Comparison of ENCODE assay signal across 8 cellular contexts in the genomic region with DNA sequence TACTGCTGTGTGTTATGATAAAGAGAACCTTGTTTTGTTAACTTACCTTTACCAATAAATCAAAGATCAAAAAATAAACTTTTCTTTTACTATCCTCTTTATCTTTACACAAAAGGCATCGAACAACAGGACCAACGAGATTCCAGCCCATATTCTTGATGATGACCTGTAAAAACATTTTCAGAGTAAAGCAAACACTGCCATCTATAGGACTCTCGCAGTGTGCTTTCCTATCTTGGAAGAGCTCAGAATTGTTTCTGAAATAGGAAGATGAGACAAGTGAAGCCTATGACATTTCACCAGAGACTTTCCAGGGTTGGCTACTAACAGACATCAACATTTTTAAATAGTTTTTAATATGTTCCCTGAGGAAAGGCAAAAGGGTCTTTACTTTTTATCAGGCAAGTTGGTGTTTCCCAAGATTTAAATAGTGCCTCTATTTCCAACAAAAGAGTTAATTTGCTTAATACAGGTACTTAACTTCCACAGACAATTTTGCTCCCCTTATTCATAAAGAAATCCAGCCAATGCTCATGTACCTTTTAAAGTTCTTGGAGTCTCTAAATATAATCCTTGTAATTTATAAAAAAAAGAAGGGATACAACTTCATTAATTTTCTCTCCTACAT. TPM values are rescaled to one million over a fixed set of nuclear protein-coding genes. Genes with fewer than 3 reads are reported as not detected.
DNase-seq lines count a peak whose midpoint lies in the region; ATAC-seq, FAIRE-seq and TF ChIP-seq lines count a peak whose summit lies in the region.

No MANE protein-coding gene starts in this region.

- H3K79me2 ChIP-seq in DOHH2 (ENCODE audit: control insufficient read depth, low read length) (no peaks in the 10 kb centered on the region), PC-9 (ENCODE audit: low read depth) (no peaks in the 10 kb centered on the region), endothelial cell of umbilical vein (ENCODE audit: control insufficient read depth, insufficient read depth, low read length) (no peaks in the 10 kb centered on the region)

- H4K20me1 ChIP-seq in DOHH2 (ENCODE audit: control insufficient read depth, insufficient read depth, low read depth, low read length) = no peaks in the 10 kb centered on the region
- H4K20me1 ChIP-seq in PC-9 (ENCODE audit: insufficient read depth) = no peaks in the 10 kb centered on the region
- no peaks in the 10 kb centered on the region for H4K20me1 ChIP-seq in endothelial cell of umbilical vein (replicated peaks; ENCODE audit: control insufficient read depth, extremely low read depth, insufficient read depth, low read length)

- intact Hi-C loops in PC-9 (cut with micrococcal nuclease; ENCODE audit: unreplicated experiment) = loop anchor here (1.0 to 5.0 kb wide), 4 partner anchors 295 to 1009 kb away; a partner anchor contains a TSS
- intact Hi-C loops in endothelial cell of umbilical vein (cut with micrococcal nuclease) = loop anchor here (1.0 to 10.0 kb wide), 6 partner anchors 207 to 1009 kb away; a partner anchor contains a TSS

- CTCF ChIA-PET in PC-9 (lab: Charles Lee) (interaction anchor here (0.5 to 1.5 kb wide), 5 partner anchors 45 to 527 kb away, joined by 3 to 20 read pairs (median 4); no protein-coding TSS in a partner anchor), endothelial cell of umbilical vein (lab: Charles Lee) (interaction anchor here (0.5 to 8.8 kb wide), 83 partner anchors 9 to 1126 kb away, joined by 3 to 232 read pairs (median 4); a partner anchor contains a TSS)
- CTCF ChIA-PET in CD8-positive, alpha-beta memory T cell (lab: Charles Lee) = interaction anchor here (1.3 to 1.8 kb wide), 2 partner anchors 291 to 294 kb away, joined by 3 to 8 read pairs; no protein-coding TSS in a partner anchor

- TF ChIP-seq POLR2A in endothelial cell of umbilical vein (IDR thresholded peaks at IDR 0.05; ENCODE audit: low read depth, low read length) = no peak

- H3F3A ChIP-seq in DOHH2 (ENCODE audit: control insufficient read depth, insufficient read depth) (peaks cover 6% of the 10 kb centered on the region), PC-9 (ENCODE audit: insufficient read depth, low read depth) (0 out of 2 replicates have a peak, but pooled peaks cover 5% of the 10 kb centered on the region)

- no peak overlapping the region for H3K4me3 Mint-ChIP-seq in naive thymus-derived CD8-positive, alpha-beta T cell
- no peak overlapping the region for H3K4me3 Mint-ChIP-seq in CD8-positive, alpha-beta memory T cell

- no peaks in the 10 kb centered on the region for H3K9me2 ChIP-seq in DOHH2 (replicated peaks; ENCODE audit: control insufficient read depth, low read length)
- no peaks in the 10 kb centered on the region for H3K9me2 ChIP-seq in PC-9 (ENCODE audit: insufficient read depth)

- BruUV-seq in PC-9 (replicated peaks; lab: Mats Ljungman, UMichigan) (no TSS peak), endothelial cell of umbilical vein (replicated peaks; lab: Mats Ljungman, UMichigan) (no TSS peak)

- no peaks in the 10 kb centered on the region for H3K27me3 Mint-ChIP-seq in naive thymus-derived CD8-positive, alpha-beta T cell
- no peaks in the 10 kb centered on the region for H3K27me3 Mint-ChIP-seq in CD8-positive, alpha-beta memory T cell

- peaks cover 13 to 35% (median 20%) of the 10 kb centered on the region in 4 donors for H3K4me1 Mint-ChIP-seq in naive thymus-derived CD8-positive, alpha-beta T cell
- peaks cover 20 to 50% (median 38%) of the 10 kb centered on the region in 3 donors for H3K4me1 Mint-ChIP-seq in CD8-positive, alpha-beta memory T cell

- H3K27ac ChIP-seq in DOHH2 (ENCODE audit: low read depth, low read length) = no peak overlapping the region
- no peak overlapping the region for H3K27ac ChIP-seq in PC-9
- no peak overlapping the region for H3K27ac ChIP-seq in endothelial cell of umbilical vein (ENCODE audit: insufficient read depth, low read depth, low read length)
- no peak overlapping the region for H3K27ac ChIP-seq in CD8-positive, alpha-beta memory T cell (ENCODE audit: low read depth, low read length)

- H2AFZ ChIP-seq in PC-9 (no peak overlapping the region), endothelial cell of umbilical vein (ENCODE audit: low read depth, low read length) (no peak overlapping the region)

- peaks cover 12 to 61% (median 35%) of the 10 kb centered on the region in 3 donors for H3K36me3 Mint-ChIP-seq in naive thymus-derived CD8-positive, alpha-beta T cell
- peaks cover 6 to 60% (median 27%) of the 10 kb centered on the region in 3 donors for H3K36me3 Mint-ChIP-seq in CD8-positive, alpha-beta memory T cell

- H3K9me3 ChIP-seq in DOHH2 (ENCODE audit: control insufficient read depth, insufficient read depth, low read length) (no peaks in the 10 kb centered on the region), PC-9 (ENCODE audit: insufficient read depth, low read depth) (no peaks in the 10 kb centered on the region), endothelial cell of umbilical vein (replicated peaks; ENCODE audit: control insufficient read depth, insufficient read depth, low read length) (no peaks in the 10 kb centered on the region)
- H3K9me3 ChIP-seq in CD8-positive, alpha-beta memory T cell (ENCODE audit: low read length) = no peaks in the 10 kb centered on the region

- H3K4me2 ChIP-seq in DOHH2 (ENCODE audit: low read length) (no peak overlapping the region), PC-9 (no peak overlapping the region), endothelial cell of umbilical vein (ENCODE audit: insufficient read depth, low read length) (no peak overlapping the region)

- no peaks in the 10 kb centered on the region for H3K9me1 ChIP-seq in endothelial cell of umbilical vein (replicated peaks; ENCODE audit: control insufficient read depth, extremely low read depth, insufficient read depth, low read length)

- H3K36me3 ChIP-seq in DOHH2 (ENCODE audit: control insufficient read depth, low read length) (peaks cover 60% of the 10 kb centered on the region), PC-9 (ENCODE audit: low read depth) (peaks cover 25% of the 10 kb centered on the region), endothelial cell of umbilical vein (ENCODE audit: control insufficient read depth in 2 of 2, extremely low read depth in 1 of 2, insufficient read depth in 2 of 2, low read length in 2 of 2) (peaks cover 4 to 11% of the 10 kb centered on the region in 2 experiments)
- H3K36me3 ChIP-seq in CD8-positive, alpha-beta memory T cell (ENCODE audit: insufficient read depth, low read length) = peaks cover 11% of the 10 kb centered on the region

- no peaks in the 10 kb centered on the region for H3K9me3 Mint-ChIP-seq in naive thymus-derived CD8-positive, alpha-beta T cell
- H3K9me3 Mint-ChIP-seq in CD8-positive, alpha-beta memory T cell = no peaks in the 10 kb centered on the region

- H3K27ac Mint-ChIP-seq in naive thymus-derived CD8-positive, alpha-beta T cell = peak overlapping the region in 1 of 10 donors; percentile 40
- peak overlapping the region in 1 of 8 donors; percentile 9 for H3K27ac Mint-ChIP-seq in CD8-positive, alpha-beta memory T cell

- TF ChIP-seq CTCF in DOHH2 (IDR thresholded peaks at IDR 0.05; ENCODE audit: low read depth, low read length, poor library complexity, severe bottlenecking) (peak; percentile 69), PC-9 (conservative IDR thresholded peaks at IDR 0.05) (peak; percentile 89), endothelial cell of umbilical vein (IDR thresholded peaks at IDR 0.05; ENCODE audit: extremely low read depth in 1 of 2, insufficient read depth in 1 of 2, low read depth in 1 of 2, low read length in 2 of 2) (peak; percentile 59 to 62)

- dilution Hi-C loops in endothelial cell of umbilical vein (cut with MboI; ENCODE audit: extremely low pct_ligation_motif_present, low sequenced_read_pairs) = no loop called here

- H3K4me3 ChIP-seq in DOHH2 (ENCODE audit: low read length) (no peak overlapping the region), PC-9 (no peak overlapping the region), endothelial cell of umbilical vein (replicated peaks in 1 of 3; ENCODE audit: insufficient read depth in 1 of 3, low read depth in 1 of 3, low read length in 3 of 3) (no peak overlapping the region)
- H3K4me3 ChIP-seq in CD8-positive, alpha-beta memory T cell (ENCODE audit: low read length) = no peak overlapping the region

- peak; percentile 93 for FAIRE-seq in endothelial cell of umbilical vein (lab: Jason Lieb, UNC)

- DNase-seq in HuH-7 (ENCODE audit: low spot score) = peak; percentile 46
- DNase-seq in PC-9 = peak; percentile 9 to 59
- peak; percentile 75 for DNase-seq in endothelial cell of umbilical vein (ENCODE audit: low read depth, low spot score)
- peak in 3 of 10 donors; percentile 2 to 32 (median 21) for DNase-seq in naive thymus-derived CD8-positive, alpha-beta T cell
- DNase-seq in CD8-positive, alpha-beta memory T cell = no peak
- no peak for DNase-seq in T-helper 9 cell

- H3K27me3 ChIP-seq in DOHH2 (ENCODE audit: control insufficient read depth, low read length) = no peaks in the 10 kb centered on the region
- no peaks in the 10 kb centered on the region for H3K27me3 ChIP-seq in PC-9 (ENCODE audit: insufficient read depth, low read depth)
- no peaks in the 10 kb centered on the region for H3K27me3 ChIP-seq in endothelial cell of umbilical vein (ENCODE audit: control insufficient read depth in 2 of 2, insufficient read depth in 2 of 2, low read length in 2 of 2)
- no peaks in the 10 kb centered on the region for H3K27me3 ChIP-seq in CD8-positive, alpha-beta memory T cell (ENCODE audit: insufficient read depth, low read length, poor library complexity, severe bottlenecking)

- no peaks in the 10 kb centered on the region for H3K4me1 ChIP-seq in DOHH2 (ENCODE audit: control insufficient read depth, low read length)
- no peaks in the 10 kb centered on the region for H3K4me1 ChIP-seq in PC-9 (replicated peaks; ENCODE audit: insufficient read depth)
- no peaks in the 10 kb centered on the region for H3K4me1 ChIP-seq in endothelial cell of umbilical vein (ENCODE audit: control insufficient read depth, extremely low read depth, insufficient read depth, low read length)
- no peaks in the 10 kb centered on the region for H3K4me1 ChIP-seq in CD8-positive, alpha-beta memory T cell (ENCODE audit: insufficient read depth, low read length)

- POLR2A ChIA-PET in PC-9 (lab: Charles Lee; ENCODE audit: unreplicated experiment) (no interaction called here), endothelial cell of umbilical vein (lab: Charles Lee) (no interaction called here)
- POLR2A ChIA-PET in naive thymus-derived CD8-positive, alpha-beta T cell (lab: Charles Lee) = no interaction called here
- POLR2A ChIA-PET in CD8-positive, alpha-beta memory T cell (lab: Charles Lee) = no interaction called here

- no peak overlapping the region for H3K9ac ChIP-seq in endothelial cell of umbilical vein (replicated peaks; ENCODE audit: extremely low read depth, insufficient read depth, low read length)

- ATAC-seq in naive thymus-derived CD8-positive, alpha-beta T cell = peak; percentile 40 to 52
- no peak for ATAC-seq in HG02973 (IDR thresholded peaks at IDR 0.05; ENCODE audit: unreplicated experiment)

RNA-seq across cellular contexts. Expression of a gene that starts 7.3 kb away (rescaled TPM):
- total RNA-seq in PC-9 (2021) (7.4 and 8.0 TPM in 2 replicates), endothelial cell of umbilical vein (13.2 and 13.7 TPM in 2 replicates)
- 1.2 and 2.4 TPM in 2 replicates for polyA plus RNA-seq in endothelial cell of umbilical vein
- 3.1 and 3.4 TPM in 2 replicates for polyA plus RNA-seq in endothelial cell of umbilical vein (2011; cell fraction: cytosol; rRNA removed)
- polyA plus RNA-seq in endothelial cell of umbilical vein (2011; cell fraction: nucleus; rRNA removed) = 15.9 and 22.5 TPM in 2 replicates
- polyA plus RNA-seq in endothelial cell of umbilical vein (2012) = 5.9 and 13.6 TPM in 2 replicates
- 1.2 and 1.3 TPM in 2 replicates for polyA minus RNA-seq in endothelial cell of umbilical vein
- polyA minus RNA-seq in endothelial cell of umbilical vein (2011; cell fraction: cytosol; rRNA and poly(A)+ RNA removed) = 3.0 TPM
- 6.2 and 13.4 TPM in 2 replicates for polyA minus RNA-seq in endothelial cell of umbilical vein (2011; cell fraction: nucleus; rRNA and poly(A)+ RNA removed)
- total RNA-seq in naive thymus-derived CD8-positive, alpha-beta T cell = 10 to 100 TPM; 14.8 to 16.3 TPM
- polyA plus RNA-seq in naive thymus-derived CD8-positive, alpha-beta T cell = 10 to 100 TPM in 1 of 3 donors, 1 to 10 TPM in 2; 6.3 to 11.7 (median 9.4) TPM
- 10 to 100 TPM; 20.1 TPM for total RNA-seq in CD8-positive, alpha-beta memory T cell
- polyA plus RNA-seq in CD8-positive, alpha-beta memory T cell = 11.1 TPM

RNA-seq across cellular contexts. Expression of a gene that starts 7.4 kb away (rescaled TPM):
- 14.0 and 20.3 TPM in 2 replicates for total RNA-seq in PC-9 (2021)
- 23.5 and 24.9 TPM in 2 replicates for total RNA-seq in endothelial cell of umbilical vein
- polyA plus RNA-seq in endothelial cell of umbilical vein = 4.3 and 4.4 TPM in 2 replicates
- polyA plus RNA-seq in endothelial cell of umbilical vein (2011; cell fraction: cytosol; rRNA removed) = 7.0 and 9.0 TPM in 2 replicates
- 9.5 and 10.3 TPM in 2 replicates for polyA plus RNA-seq in endothelial cell of umbilical vein (2011; cell fraction: nucleus; rRNA removed)
- 11.2 and 18.6 TPM in 2 replicates for polyA plus RNA-seq in endothelial cell of umbilical vein (2012)
- 7.8 and 9.1 TPM in 2 replicates for polyA minus RNA-seq in endothelial cell of umbilical vein
- 5.4 TPM for polyA minus RNA-seq in endothelial cell of umbilical vein (2011; cell fraction: cytosol; rRNA and poly(A)+ RNA removed)
- polyA minus RNA-seq in endothelial cell of umbilical vein (2011; cell fraction: nucleus; rRNA and poly(A)+ RNA removed) = 10.7 and 20.8 TPM in 2 replicates
- 10 to 100 TPM; 38.7 to 48.4 TPM for total RNA-seq in naive thymus-derived CD8-positive, alpha-beta T cell
- polyA plus RNA-seq in naive thymus-derived CD8-positive, alpha-beta T cell = 10 to 100 TPM; 15.3 to 25.9 (median 19.4) TPM
- total RNA-seq in CD8-positive, alpha-beta memory T cell = 10 to 100 TPM; 38.6 to 40.7 TPM
- polyA plus RNA-seq in CD8-positive, alpha-beta memory T cell = 30.8 TPM

Comparison
In these comparisons a context has a peak if more than half of its experiments do, and no peak if none do; other contexts are left out.
1. DNase-seq: peak in HuH-7 (single experiment), PC-9 (2 of 2) and endothelial cell of umbilical vein (single experiment); none in CD8-positive, alpha-beta memory T cell (0 of 5) and T-helper 9 cell (single experiment).
2. Peak in every context shown above with its lines, with median percentiles within 50 percentile points of each other: CTCF ChIP-seq.